In genomic region chr1:41733021-41733420, GRCh38 we compare ENCODE assay signal across 17 cellular contexts.
"Had no signal": no experiment of that assay in that cellular context is flagged by ENCODE, and none has a peak within 500 bp of the region (broad histone marks: within the 10 kb centered on the region; RNA-seq: fewer than 3 reads in every experiment).

No MANE protein-coding gene starts in this region.

- H3K27me3 Mint-ChIP-seq: activated naive CD8-positive, alpha-beta T cell treated with anti-CD3 and anti-CD28 coated beads, Interleukin-2, amount 50 U/mL, for 24 hours; naive B cell had no signal

- H3K36me3 ChIP-seq: breast epithelium, gastrocnemius medialis, heart right ventricle, neural progenitor cell, tibial artery, uterus had no signal

- H3K36me3 Mint-ChIP-seq: naive B cell, neural progenitor cell had no signal

- H3K4me1 ChIP-seq: breast epithelium, uterus had no signal

- H3K4me3 Mint-ChIP-seq: activated naive CD4-positive, alpha-beta T cell treated with anti-CD3 and anti-CD28 coated beads for 36 hours; activated naive CD8-positive, alpha-beta T cell treated with anti-CD3 and anti-CD28 coated beads, Interleukin-2, amount 50 U/mL, for 24 hours; naive B cell; neural progenitor cell had no signal

- H3K9me3 ChIP-seq: breast epithelium, gastrocnemius medialis, uterus had no signal

- ATAC-seq: activated naive CD8-positive, alpha-beta T cell treated with anti-CD3 and anti-CD28 coated beads, Interleukin-2, amount 50 U/mL, for 24 hours had no signal

- H3K27ac ChIP-seq: breast epithelium, dorsolateral prefrontal cortex, gastrocnemius medialis, heart right ventricle, neural progenitor cell, tibial artery, uterus had no signal

- H3K4me3 ChIP-seq: breast epithelium, dorsolateral prefrontal cortex, gastrocnemius medialis, heart right ventricle, neural progenitor cell, tibial artery, uterus had no signal

- DNase-seq: activated CD4-positive, alpha-beta T cell treated with anti-CD3 and anti-CD28 coated beads, Interleukin-2, amount 50 U/mL, for 1 hour; activated CD4-positive, CD25-positive, alpha-beta regulatory T cell; activated naive CD4-positive, alpha-beta T cell treated with anti-CD3 and anti-CD28 coated beads for 36 hours; activated naive CD8-positive, alpha-beta T cell treated with anti-CD3 and anti-CD28 coated beads, Interleukin-2, amount 50 U/mL, for 24 hours; erythroblast; gastrocnemius medialis; heart right ventricle; mammary epithelial cell; naive B cell; stimulated activated CD4-positive, alpha-beta T cell treated with anti-CD3 and anti-CD28 coated beads, Interleukin-12 subunit alpha, Interleukin-12 subunit beta, amount 100 ng/mL, for 4 hours; stimulated activated CD4-positive, alpha-beta T cell treated with anti-CD3 and anti-CD28 coated beads, Interleukin-2, amount 100 ng/mL, for 24 hours; stimulated activated naive CD4-positive, alpha-beta T cell; tibial artery; uterus had no signal

- H3K27ac Mint-ChIP-seq: activated naive CD4-positive, alpha-beta T cell treated with anti-CD3 and anti-CD28 coated beads for 36 hours; activated naive CD8-positive, alpha-beta T cell treated with anti-CD3 and anti-CD28 coated beads, Interleukin-2, amount 50 U/mL, for 24 hours; neural progenitor cell had no signal

- H3K9me3 Mint-ChIP-seq: activated naive CD4-positive, alpha-beta T cell treated with anti-CD3 and anti-CD28 coated beads for 36 hours; naive B cell; neural progenitor cell had no signal

- H3K27me3 ChIP-seq: breast epithelium, dorsolateral prefrontal cortex, gastrocnemius medialis, heart right ventricle, neural progenitor cell, uterus had no signal
